In the genomic region with DNA sequence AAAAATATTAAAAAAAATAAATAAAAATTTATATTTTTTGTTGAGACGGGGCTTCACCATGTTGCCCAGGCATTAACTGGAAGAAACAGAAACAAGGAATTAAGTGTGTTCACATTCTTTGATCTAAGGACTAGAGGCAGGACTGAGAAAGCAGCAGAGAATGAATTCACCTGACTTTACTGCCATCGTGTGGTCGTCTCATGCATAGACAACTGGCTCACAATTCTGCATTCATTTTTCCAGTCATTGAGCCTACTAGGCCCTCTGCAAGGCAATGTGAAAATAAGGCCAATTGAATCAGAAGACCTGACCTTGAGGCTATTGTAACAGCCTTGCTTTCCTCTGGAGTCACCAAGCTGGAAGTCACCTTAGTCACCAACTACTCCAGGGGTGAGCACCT, we compare ENCODE assay signal across 1 cellular context.
A peak's percentile ranks its signal among the peaks of the same experiment; 100 is the strongest.
TF ChIP-seq lines count a peak whose summit lies in the region.

No MANE protein-coding gene starts in this region.

TF ChIP-seq in GM12878, 131 proteins besides CTCF, POLR2A, EP300 and RAD21 (continued from another document):
- TF ChIP-seq, protein P1, sequence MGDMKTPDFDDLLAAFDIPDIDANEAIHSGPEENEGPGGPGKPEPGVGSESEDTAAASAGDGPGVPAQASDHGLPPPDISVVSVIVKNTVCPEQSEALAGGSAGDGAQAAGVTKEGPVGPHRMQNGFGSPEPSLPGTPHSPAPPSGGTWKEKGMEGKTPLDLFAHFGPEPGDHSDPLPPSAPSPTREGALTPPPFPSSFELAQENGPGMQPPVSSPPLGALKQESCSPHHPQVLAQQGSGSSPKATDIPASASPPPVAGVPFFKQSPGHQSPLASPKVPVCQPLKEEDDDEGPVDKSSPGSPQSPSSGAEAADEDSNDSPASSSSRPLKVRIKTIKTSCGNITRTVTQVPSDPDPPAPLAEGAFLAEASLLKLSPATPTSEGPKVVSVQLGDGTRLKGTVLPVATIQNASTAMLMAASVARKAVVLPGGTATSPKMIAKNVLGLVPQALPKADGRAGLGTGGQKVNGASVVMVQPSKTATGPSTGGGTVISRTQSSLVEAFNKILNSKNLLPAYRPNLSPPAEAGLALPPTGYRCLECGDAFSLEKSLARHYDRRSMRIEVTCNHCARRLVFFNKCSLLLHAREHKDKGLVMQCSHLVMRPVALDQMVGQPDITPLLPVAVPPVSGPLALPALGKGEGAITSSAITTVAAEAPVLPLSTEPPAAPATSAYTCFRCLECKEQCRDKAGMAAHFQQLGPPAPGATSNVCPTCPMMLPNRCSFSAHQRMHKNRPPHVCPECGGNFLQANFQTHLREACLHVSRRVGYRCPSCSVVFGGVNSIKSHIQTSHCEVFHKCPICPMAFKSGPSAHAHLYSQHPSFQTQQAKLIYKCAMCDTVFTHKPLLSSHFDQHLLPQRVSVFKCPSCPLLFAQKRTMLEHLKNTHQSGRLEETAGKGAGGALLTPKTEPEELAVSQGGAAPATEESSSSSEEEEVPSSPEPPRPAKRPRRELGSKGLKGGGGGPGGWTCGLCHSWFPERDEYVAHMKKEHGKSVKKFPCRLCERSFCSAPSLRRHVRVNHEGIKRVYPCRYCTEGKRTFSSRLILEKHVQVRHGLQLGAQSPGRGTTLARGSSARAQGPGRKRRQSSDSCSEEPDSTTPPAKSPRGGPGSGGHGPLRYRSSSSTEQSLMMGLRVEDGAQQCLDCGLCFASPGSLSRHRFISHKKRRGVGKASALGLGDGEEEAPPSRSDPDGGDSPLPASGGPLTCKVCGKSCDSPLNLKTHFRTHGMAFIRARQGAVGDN (IDR thresholded peaks at IDR 0.05), result no peak
- TF ChIP-seq SMC3 (IDR thresholded peaks at IDR 0.05; ENCODE audit: borderline replicate concordance, low read length), result peak; percentile 59; the same call in 1 of the 2 replicates
- TF ChIP-seq IRF4 (IDR thresholded peaks at IDR 0.05; ENCODE audit: low read depth, low read length), result no peak
- no peak for TF ChIP-seq YBX1 (IDR thresholded peaks at IDR 0.05)
- no peak for TF ChIP-seq BCL11A (IDR thresholded peaks at IDR 0.05; ENCODE audit: low read depth, low read length)
- no peak for TF ChIP-seq ETV6 (conservative IDR thresholded peaks at IDR 0.05 in 1 of 2, IDR thresholded peaks at IDR 0.05 in 1 of 2; ENCODE audit: borderline replicate concordance in 1 of 2, low read depth in 1 of 2)
- TF ChIP-seq NBN (IDR thresholded peaks at IDR 0.05), result no peak
